15 cellular contexts compared by ENCODE assay signal in genomic region chr3:177995733-177996085, GRCh38.
"Had no signal": no experiment of that assay in that cellular context is flagged by ENCODE, and none has a peak within 500 bp of the region (broad histone marks: within the 10 kb centered on the region; RNA-seq: fewer than 3 reads in every experiment).

No MANE protein-coding gene starts in this region.

- H3K36me3 Mint-ChIP-seq: WTC11 had no signal

- H3K4me1 Mint-ChIP-seq: naive B cell, WTC11 had no signal

- ATAC-seq: foreskin keratinocyte; right cardiac atrium; stimulated activated naive B cell treated with anti-CD40 and anti-IgM and Interleukin-4, amounts not matched to agents 10 μg/mL and 1 μg/mL and 100 μg/mL, for 72 hours; WTC11 had no signal

- H3K27me3 Mint-ChIP-seq: naive B cell; progenitor cell of endocrine pancreas; stimulated activated naive B cell treated with anti-CD40 and anti-IgM and Interleukin-4, amounts not matched to agents 10 μg/mL and 1 μg/mL and 100 μg/mL, for 72 hours had no signal

- H3K27ac ChIP-seq: esophagus muscularis mucosa, foreskin keratinocyte, neutrophil, upper lobe of left lung had no signal

- DNase-seq: activated CD4-positive, alpha-beta T cell treated with anti-CD3 and anti-CD28 coated beads, Interleukin-2, amount 50 U/mL, for 48 hours; activated naive CD4-positive, alpha-beta T cell treated with anti-CD3 and anti-CD28 coated beads, Interleukin-2, amount 50 U/mL, for 16 hours; anterior cingulate cortex; foreskin keratinocyte; head of caudate nucleus; naive B cell; right cardiac atrium; Right ventricle myocardium superior; SK-N-SH; stimulated activated naive B cell treated with anti-CD40 and anti-IgM and Interleukin-4, amounts not matched to agents 10 μg/mL and 1 μg/mL and 100 μg/mL, for 72 hours; upper lobe of left lung had no signal

- H3K4me3 Mint-ChIP-seq: naive B cell; stimulated activated naive B cell treated with anti-CD40 and anti-IgM and Interleukin-4, amounts not matched to agents 10 μg/mL and 1 μg/mL and 100 μg/mL, for 72 hours; WTC11 had no signal

- H3K27ac Mint-ChIP-seq: naive B cell; progenitor cell of endocrine pancreas; stimulated activated naive B cell treated with anti-CD40 and anti-IgM and Interleukin-4, amounts not matched to agents 10 μg/mL and 1 μg/mL and 100 μg/mL, for 72 hours; WTC11 had no signal
